ENCODE assay signal across 9 cellular contexts in the genomic region with DNA sequence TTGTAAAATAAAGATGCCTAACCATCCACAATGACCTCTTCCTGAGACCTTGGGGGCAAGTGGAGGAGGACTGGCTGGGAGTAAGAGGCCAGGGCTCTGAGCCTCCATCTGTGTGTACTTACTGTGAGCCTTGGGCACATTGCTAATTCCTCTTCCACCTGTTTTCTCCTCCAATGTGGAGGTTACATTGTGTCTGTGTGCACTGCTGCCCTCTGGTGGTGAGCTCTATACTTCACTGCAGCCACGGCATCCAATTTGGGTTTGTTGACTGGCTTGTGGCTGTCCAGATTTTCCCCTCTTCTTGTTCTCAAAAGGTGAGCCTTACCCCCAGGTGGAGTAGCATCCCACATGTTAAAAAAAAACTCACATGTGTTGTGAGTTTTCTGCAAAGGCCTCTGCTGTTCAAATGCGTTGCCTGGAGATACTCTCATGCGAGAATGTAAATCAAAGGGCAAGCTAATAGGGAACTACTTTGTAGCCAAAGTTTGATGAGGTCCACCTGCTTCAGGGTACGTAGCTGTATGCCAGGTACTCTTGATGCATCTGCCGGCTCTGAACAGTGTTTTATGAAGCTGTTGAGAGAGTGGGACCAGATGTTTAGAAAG.
A peak's percentile ranks its signal among the peaks of the same experiment; 100 is the strongest.
DNase-seq lines count a peak whose midpoint lies in the region; ATAC-seq, FAIRE-seq and TF ChIP-seq lines count a peak whose summit lies in the region.
"Had no signal": no experiment of that assay in that cellular context is flagged by ENCODE, and none has a peak within 500 bp of the region (broad histone marks: within the 10 kb centered on the region; RNA-seq: fewer than 3 reads in every experiment).

No MANE protein-coding gene starts in this region.

- H3K27ac ChIP-seq in RWPE1: no peak overlapping the region
- H3K27ac ChIP-seq in tibial artery: peak overlapping the region in 1 of 2 donors; percentile 62

- H3K9me3 ChIP-seq in tibial artery: no peaks in the 10 kb centered on the region

- peaks cover 85% of the 10 kb centered on the region for H3K27me3 Mint-ChIP-seq in Calu3 (ENCODE audit: unreplicated experiment)
- peaks cover 52% of the 10 kb centered on the region for H3K27me3 Mint-ChIP-seq in osteocyte (ENCODE audit: unreplicated experiment)

- intact Hi-C loops in Calu3 (cut with micrococcal nuclease; ENCODE audit: unreplicated experiment): loop anchor here (1.0 to 2.0 kb wide), 4 partner anchors 182 to 302 kb away; no protein-coding TSS in a partner anchor
- intact Hi-C loops in tibial artery (cut with DNase I; ENCODE audit: low total_unique reads): loop anchor here (5.0 to 10.0 kb wide), 2 partner anchors 72 to 301 kb away; no protein-coding TSS in a partner anchor

- no peaks in the 10 kb centered on the region for H3K36me3 ChIP-seq in tibial artery

- CTCF ChIA-PET in Calu3 (lab: Charles Lee): interaction anchor here (0.5 to 4.2 kb wide), 14 partner anchors 9 to 584 kb away, joined by 3 to 38 read pairs (median 4); no protein-coding TSS in a partner anchor
- CTCF ChIA-PET in RWPE1 (lab: Yijun Ruan, JAX): interaction anchor here (0.6 to 6.5 kb wide), 25 partner anchors 10 to 1826 kb away, joined by 3 to 62 read pairs (median 4); no protein-coding TSS in a partner anchor

- H3K9me3 Mint-ChIP-seq in Calu3 (ENCODE audit: low read depth, unreplicated experiment) (no peaks in the 10 kb centered on the region), osteocyte (ENCODE audit: unreplicated experiment) (no peaks in the 10 kb centered on the region)

- H3K27ac Mint-ChIP-seq in Calu3 (ENCODE audit: unreplicated experiment) (no peak overlapping the region), osteocyte (ENCODE audit: unreplicated experiment) (no peak overlapping the region)

- TF ChIP-seq CTCF in Calu3 (IDR thresholded peaks at IDR 0.05; ENCODE audit: unreplicated experiment) (peak; percentile 77), RWPE1 (conservative IDR thresholded peaks at IDR 0.05; ENCODE audit: low read depth) (peak; percentile 88), osteocyte (IDR thresholded peaks at IDR 0.05) (peak; percentile 95), tibial artery (IDR thresholded peaks at IDR 0.05) (peak; percentile 79 to 83)

- no peak overlapping the region for H3K4me3 ChIP-seq in Jurkat, Clone E6-1 (ENCODE audit: low read length)
- H3K4me3 ChIP-seq in tibial artery: no peak overlapping the region

- POLR2A ChIA-PET in RWPE1 (lab: Yijun Ruan, JAX; ENCODE audit: low non-redundant PET): no interaction called here

- no peak for FAIRE-seq in frontal cortex (lab: Jason Lieb, UNC)
- FAIRE-seq: colon had no signal

- no peak overlapping the region for H3K4me3 Mint-ChIP-seq in Calu3 (ENCODE audit: low read depth, unreplicated experiment)
- H3K4me3 Mint-ChIP-seq in osteocyte (ENCODE audit: unreplicated experiment): no peak overlapping the region

- DNase-seq in Calu3 (peak; percentile 76), RWPE1 (ENCODE audit: low spot score) (peak; percentile 62), frontal cortex (ENCODE audit: low spot score in 2 of 2) (peak; percentile 38 to 62), osteocyte (ENCODE audit: extremely low spot score, unreplicated experiment) (peak; percentile 89), tibial artery (peak; percentile 78 to 79)
- DNase-seq in Jurkat, Clone E6-1 (ENCODE audit: low read depth, low spot score): peak; percentile 41
- DNase-seq in activated effector memory CD4-positive, alpha-beta T cell treated with Interleukin-2 at 50 U/mL for 16 hours: peak; percentile 45

- BruUV-seq in Calu3 (replicated peaks; lab: Mats Ljungman, UMichigan): no TSS peak

- peak; percentile 56 for ATAC-seq in GM21423 (IDR thresholded peaks at IDR 0.05; ENCODE audit: unreplicated experiment)

- peaks cover 0 to 37% (median 17%) of the 10 kb centered on the region in 4 donors for H3K4me1 ChIP-seq in tibial artery

- no peaks in the 10 kb centered on the region for H3K27me3 ChIP-seq in tibial artery

- H3K4me1 Mint-ChIP-seq in Calu3 (ENCODE audit: low read depth, unreplicated experiment): no peaks in the 10 kb centered on the region
- H3K4me1 Mint-ChIP-seq in osteocyte (ENCODE audit: unreplicated experiment): peaks cover 25% of the 10 kb centered on the region

- H3K36me3 Mint-ChIP-seq in Calu3 (ENCODE audit: insufficient read depth, unreplicated experiment) (no peaks in the 10 kb centered on the region), osteocyte (ENCODE audit: unreplicated experiment) (no peaks in the 10 kb centered on the region)
